Comparison of ENCODE assay signal across 13 cellular contexts in genomic region chr2:9761547-9761946, GRCh38.
"Had no signal": no experiment of that assay in that cellular context is flagged by ENCODE, and none has a peak within 500 bp of the region (broad histone marks: within the 10 kb centered on the region; RNA-seq: fewer than 3 reads in every experiment).

No MANE protein-coding gene starts in this region.

- H3K4me3 ChIP-seq: psoas muscle had no signal

- DNase-seq: activated CD4-positive, alpha-beta T cell treated with anti-CD3 and anti-CD28 coated beads for 48 hours; activated CD8-positive, alpha-beta memory T cell treated with anti-CD3 and anti-CD28 coated beads for 24 hours; activated naive CD4-positive, alpha-beta T cell treated with anti-CD3 and anti-CD28 coated beads, Interleukin-2, amount 10 ng/mL, durations not matched to agents 7 days and 5 days; activated T-cell treated with anti-CD3 and anti-CD28 coated beads for 4 hours; central memory CD4-positive, alpha-beta T cell; cortex of kidney; effector memory CD8-positive, alpha-beta T cell; naive thymus-derived CD4-positive, alpha-beta T cell; psoas muscle; stimulated activated CD4-positive, alpha-beta T cell treated with anti-CD3 and anti-CD28 coated beads, Interleukin-4, amount 100 ng/mL, for 1 hour; stimulated activated CD8-positive, alpha-beta memory T cell treated with anti-CD3 and anti-CD28 coated beads, Interleukin-4, amount 100 ng/mL, for 48 hours; T-helper 1 cell had no signal

- H3K27ac ChIP-seq: psoas muscle had no signal

- ATAC-seq: effector memory CD8-positive, alpha-beta T cell; psoas muscle; WTC11 had no signal

- H3K9me3 ChIP-seq: psoas muscle had no signal
